ENCODE assay signal across 12 cellular contexts in the genomic region with DNA sequence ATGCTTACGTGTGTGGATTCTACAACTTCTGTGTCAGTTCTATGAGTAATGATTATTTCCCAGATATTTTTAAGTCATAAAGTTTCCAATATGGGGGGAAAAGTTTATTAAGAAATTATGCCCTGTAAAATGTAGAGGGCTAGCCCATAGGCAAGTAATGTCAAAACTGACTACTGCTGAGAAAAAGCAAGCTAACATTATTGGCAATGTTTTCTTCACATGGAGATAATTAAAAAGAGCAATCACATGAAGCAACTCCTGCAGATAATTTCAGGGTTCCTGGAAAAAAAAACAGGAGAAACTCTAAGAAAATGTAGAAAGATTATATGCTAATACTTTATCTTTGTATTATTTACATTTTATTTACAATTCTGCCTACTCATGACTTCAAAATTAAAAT.
"Had no signal": no experiment of that assay in that cellular context is flagged by ENCODE, and none has a peak within 500 bp of the region (broad histone marks: within the 10 kb centered on the region; RNA-seq: fewer than 3 reads in every experiment).

No MANE protein-coding gene starts in this region.

- H3K4me3 ChIP-seq: dorsolateral prefrontal cortex, hepatocyte, pancreas, tibial nerve had no signal

- DNase-seq: activated CD4-positive, alpha-beta T cell treated with anti-CD3 and anti-CD28 coated beads, Interleukin-2, amount 50 U/mL, for 48 hours; activated gamma-delta T cell; dorsolateral prefrontal cortex; endodermal cell; mesendoderm; naive thymus-derived CD4-positive, alpha-beta T cell; pancreas; stimulated activated naive B cell treated with anti-CD40 and anti-IgM and Interleukin-4, amounts not matched to agents 10 μg/mL and 1 μg/mL and 100 μg/mL, for 72 hours had no signal

- H3K9me3 ChIP-seq: pancreas, tibial nerve had no signal

- H3K36me3 ChIP-seq: pancreas, tibial nerve had no signal

- FAIRE-seq: colon, pancreas, urothelium cell line had no signal

- H3K27me3 ChIP-seq: dorsolateral prefrontal cortex, hepatocyte, pancreas, tibial nerve had no signal

- H3K27ac ChIP-seq: hepatocyte, pancreas had no signal
